9 cellular contexts compared by ENCODE assay signal in genomic region chr3:107988464-107989156, GRCh38.
A peak's percentile ranks its signal among the peaks of the same experiment; 100 is the strongest.
DNase-seq lines count a peak whose midpoint lies in the region; ATAC-seq, FAIRE-seq and TF ChIP-seq lines count a peak whose summit lies in the region.
"Had no signal": no experiment of that assay in that cellular context is flagged by ENCODE, and none has a peak within 500 bp of the region (broad histone marks: within the 10 kb centered on the region; RNA-seq: fewer than 3 reads in every experiment).

No MANE protein-coding gene starts in this region.

- H3K27ac Mint-ChIP-seq in stimulated activated naive CD8-positive, alpha-beta T cell treated with anti-CD3 and anti-CD28 coated beads, Interleukin-15, amount 100 ng/mL, for 72 hours: peak overlapping the region in 1 of 2 donors; percentile 83
- peak overlapping the region; percentile 89 for H3K27ac Mint-ChIP-seq in activated CD4-positive, alpha-beta memory T cell treated with anti-CD3 and anti-CD28 coated beads, Interleukin-2, amount 10 ng/mL, durations not matched to agents 7 days and 5 days

- H3K9me3 ChIP-seq in kidney (ENCODE audit: control insufficient read depth in 1 of 2, low read length in 2 of 2): no peaks in the 10 kb centered on the region

- H3K27me3 Mint-ChIP-seq in stimulated activated naive CD8-positive, alpha-beta T cell treated with anti-CD3 and anti-CD28 coated beads, Interleukin-15, amount 100 ng/mL, for 72 hours: no peaks in the 10 kb centered on the region
- no peaks in the 10 kb centered on the region for H3K27me3 Mint-ChIP-seq in activated CD4-positive, alpha-beta memory T cell treated with anti-CD3 and anti-CD28 coated beads, Interleukin-2, amount 10 ng/mL, durations not matched to agents 7 days and 5 days

- CTCF ChIA-PET in activated CD4-positive, alpha-beta memory T cell treated with anti-CD3 and anti-CD28 coated beads, Interleukin-2, amount 10 ng/mL, durations not matched to agents 7 days and 5 days (lab: Charles Lee): interaction anchor here (4.4 kb wide), 1 partner anchor 61 kb away, joined by 18 read pairs; no protein-coding TSS in a partner anchor

- H3K4me1 Mint-ChIP-seq in stimulated activated naive CD8-positive, alpha-beta T cell treated with anti-CD3 and anti-CD28 coated beads, Interleukin-15, amount 100 ng/mL, for 72 hours: peaks cover 28% of the 10 kb centered on the region
- peaks cover 45% of the 10 kb centered on the region for H3K4me1 Mint-ChIP-seq in activated CD4-positive, alpha-beta memory T cell treated with anti-CD3 and anti-CD28 coated beads, Interleukin-2, amount 10 ng/mL, durations not matched to agents 7 days and 5 days

- peaks cover 0 to under 1% of the 10 kb centered on the region in 2 donors for H3K9me3 Mint-ChIP-seq in stimulated activated naive CD8-positive, alpha-beta T cell treated with anti-CD3 and anti-CD28 coated beads, Interleukin-15, amount 100 ng/mL, for 72 hours
- H3K9me3 Mint-ChIP-seq in activated CD4-positive, alpha-beta memory T cell treated with anti-CD3 and anti-CD28 coated beads, Interleukin-2, amount 10 ng/mL, durations not matched to agents 7 days and 5 days: peaks cover 2% of the 10 kb centered on the region

- H3K4me1 ChIP-seq in kidney (ENCODE audit: control insufficient read depth in 1 of 2, insufficient read depth in 1 of 2, low read depth in 1 of 2, low read length in 2 of 2): no peaks in the 10 kb centered on the region

- TF ChIP-seq CTCF in kidney (IDR thresholded peaks at IDR 0.05; ENCODE audit: borderline replicate concordance, extremely low read depth, insufficient read depth): no peak

- peak; percentile 16 for ATAC-seq in stimulated activated naive CD8-positive, alpha-beta T cell treated with anti-CD3 and anti-CD28 coated beads, Interleukin-15, Interleukin-2, amounts not matched to agents 100 U/mL and 50 U/mL, for 24 hours
- ATAC-seq in stimulated activated naive CD8-positive, alpha-beta T cell treated with anti-CD3 and anti-CD28 coated beads, Interleukin-15, amount 100 ng/mL, for 72 hours: no peak
- no peak for ATAC-seq in HG03108 (IDR thresholded peaks at IDR 0.05; ENCODE audit: unreplicated experiment)
- no peak for ATAC-seq in GM21390 (IDR thresholded peaks at IDR 0.05; ENCODE audit: unreplicated experiment)

- POLR2A ChIA-PET in activated CD4-positive, alpha-beta memory T cell treated with anti-CD3 and anti-CD28 coated beads, Interleukin-2, amount 10 ng/mL, durations not matched to agents 7 days and 5 days (lab: Charles Lee): interaction anchor here (0.8 to 4.6 kb wide), 4 partner anchors 9 to 234 kb away, joined by 3 to 27 read pairs (median 7); partner anchors contain the start of genes CD47 and IFT57

- no peak for DNase-seq in stimulated activated naive CD8-positive, alpha-beta T cell treated with anti-CD3 and anti-CD28 coated beads, Interleukin-15, Interleukin-2, amounts not matched to agents 100 U/mL and 50 U/mL, for 24 hours
- DNase-seq in stimulated activated naive CD8-positive, alpha-beta T cell treated with anti-CD3 and anti-CD28 coated beads, Interleukin-15, amount 100 ng/mL, for 72 hours: no peak
- peak; percentile 45 for DNase-seq in activated CD4-positive, alpha-beta memory T cell treated with anti-CD3 and anti-CD28 coated beads, Interleukin-2, amount 10 ng/mL, durations not matched to agents 7 days and 5 days
- DNase-seq in kidney: peak; percentile 83
- DNase-seq in NCI-H2227 treated with DMSO at 0.1 percent for 48 hours (lab: John Stamatoyannopoulos, UW): no peak
- DNase-seq in DMS153 treated with DMSO at 0.1 percent for 48 hours (lab: John Stamatoyannopoulos, UW; ENCODE audit: unreplicated experiment): no peak
- DNase-seq: activated CD4-positive, alpha-beta T cell treated with anti-CD3 and anti-CD28 coated beads, Interleukin-2, amount 50 U/mL, for 48 hours had no signal

- no peak overlapping the region for H3K27ac ChIP-seq in kidney (ENCODE audit: low read depth in 2 of 2, low read length in 2 of 2)

- H3K36me3 ChIP-seq in kidney (ENCODE audit: control insufficient read depth in 1 of 2, insufficient read depth in 2 of 2, low read length in 2 of 2): no peaks in the 10 kb centered on the region

- H3K36me3 Mint-ChIP-seq in activated CD4-positive, alpha-beta memory T cell treated with anti-CD3 and anti-CD28 coated beads, Interleukin-2, amount 10 ng/mL, durations not matched to agents 7 days and 5 days (ENCODE audit: low read depth): peaks cover 9% of the 10 kb centered on the region

- H3K4me3 Mint-ChIP-seq in stimulated activated naive CD8-positive, alpha-beta T cell treated with anti-CD3 and anti-CD28 coated beads, Interleukin-15, amount 100 ng/mL, for 72 hours: no peak overlapping the region
- peak overlapping the region; percentile 66 for H3K4me3 Mint-ChIP-seq in activated CD4-positive, alpha-beta memory T cell treated with anti-CD3 and anti-CD28 coated beads, Interleukin-2, amount 10 ng/mL, durations not matched to agents 7 days and 5 days

- intact Hi-C loops in kidney (cut with DNase I): no loop called here

- no peak overlapping the region for H3K4me3 ChIP-seq in kidney (ENCODE audit: low read length in 2 of 2)

- H3K9ac ChIP-seq in kidney (ENCODE audit: low read length in 2 of 2): no peak overlapping the region

- FAIRE-seq in kidney (lab: Jason Lieb, UNC): no peak

Comparison
In these comparisons a context has a peak if more than half of its experiments do, and no peak if none do; other contexts are left out.
1. DNase-seq: peak in activated CD4-positive, alpha-beta memory T cell treated with anti-CD3 and anti-CD28 coated beads, Interleukin-2, amount 10 ng/mL, durations not matched to agents 7 days and 5 days (single experiment) and kidney (single experiment); none in stimulated activated naive CD8-positive, alpha-beta T cell treated with anti-CD3 and anti-CD28 coated beads, Interleukin-15, Interleukin-2, amounts not matched to agents 100 U/mL and 50 U/mL, for 24 hours (single experiment), stimulated activated naive CD8-positive, alpha-beta T cell treated with anti-CD3 and anti-CD28 coated beads, Interleukin-15, amount 100 ng/mL, for 72 hours (0 of 2), NCI-H2227 treated with DMSO at 0.1 percent for 48 hours (single experiment) and DMS153 treated with DMSO at 0.1 percent for 48 hours (single experiment).